20 cellular contexts compared by ENCODE assay signal in genomic region chr1:247482747-247483146, GRCh38. TPM values are rescaled to one million over a fixed set of nuclear protein-coding genes. Genes with fewer than 3 reads are reported as not detected.
DNase-seq lines count a peak whose midpoint lies in the region; ATAC-seq, FAIRE-seq and TF ChIP-seq lines count a peak whose summit lies in the region.
"Had no signal": no experiment of that assay in that cellular context is flagged by ENCODE, and none has a peak within 500 bp of the region (broad histone marks: within the 10 kb centered on the region; RNA-seq: fewer than 3 reads in every experiment).

No MANE protein-coding gene starts in this region.

- no peak for TF ChIP-seq CTCF in SK-N-SH (IDR thresholded peaks at IDR 0.05)
- no peak for TF ChIP-seq CTCF in foreskin keratinocyte (conservative IDR thresholded peaks at IDR 0.05)

- ATAC-seq in SK-N-SH treated with all-trans-retinoic acid at 6 μM for 48 hours (no peak), T-helper 17 cell (no peak), foreskin keratinocyte (no peak)
- ATAC-seq: Panc1 had no signal

- no peak overlapping the region for H3K27ac ChIP-seq in SK-N-SH (ENCODE audit: low read depth in 2 of 2, low read length in 1 of 2)
- no peak overlapping the region for H3K27ac ChIP-seq in foreskin keratinocyte
- no peak overlapping the region for H3K27ac ChIP-seq in CD8-positive, alpha-beta memory T cell (ENCODE audit: low read depth, low read length)
- H3K27ac ChIP-seq: 22Rv1, BLaER1 had no signal

- no peaks in the 10 kb centered on the region for H3K9me3 ChIP-seq in SK-N-SH
- H3K9me3 ChIP-seq in T-helper 17 cell (ENCODE audit: control insufficient read depth, low read length, poor library complexity, severe bottlenecking): no peaks in the 10 kb centered on the region
- H3K9me3 ChIP-seq in CD8-positive, alpha-beta memory T cell (ENCODE audit: low read length): no peaks in the 10 kb centered on the region
- H3K9me3 ChIP-seq: BLaER1 had no signal

- H3K36me3 ChIP-seq in SK-N-SH (replicated peaks in 1 of 2; ENCODE audit: control insufficient read depth in 1 of 2, insufficient read depth in 2 of 2, low read length in 1 of 2): no peaks in the 10 kb centered on the region
- no peaks in the 10 kb centered on the region for H3K36me3 ChIP-seq in CD8-positive, alpha-beta memory T cell (ENCODE audit: insufficient read depth, low read length)
- H3K36me3 ChIP-seq: BLaER1 had no signal

- peaks cover under 1% of the 10 kb centered on the region for H3K27me3 Mint-ChIP-seq in T-helper 17 cell
- H3K27me3 Mint-ChIP-seq in CD8-positive, alpha-beta memory T cell: peaks cover under 1 to 2% of the 10 kb centered on the region in 2 donors

- POLR2A ChIA-PET in SK-N-SH (lab: Yijun Ruan, JAX): no interaction called here
- POLR2A ChIA-PET in CD8-positive, alpha-beta memory T cell (lab: Charles Lee): no interaction called here

- peak overlapping the region; percentile 71 for H3K27ac Mint-ChIP-seq in T-helper 17 cell
- H3K27ac Mint-ChIP-seq in CD8-positive, alpha-beta memory T cell: no peak overlapping the region
- H3K27ac Mint-ChIP-seq: IgD-negative memory B cell had no signal

- no peak overlapping the region for H3K4me3 Mint-ChIP-seq in T-helper 17 cell
- no peak overlapping the region for H3K4me3 Mint-ChIP-seq in CD8-positive, alpha-beta memory T cell
- H3K4me3 Mint-ChIP-seq: IgD-negative memory B cell had no signal

- H3K79me2 ChIP-seq in SK-N-SH (ENCODE audit: insufficient read depth): no peaks in the 10 kb centered on the region

- no peak for FAIRE-seq in GM19239 (lab: Jason Lieb, UNC)
- FAIRE-seq: GM12891 had no signal

- CTCF ChIA-PET in SK-N-SH (lab: Yijun Ruan, JAX): no interaction called here
- CTCF ChIA-PET in CD8-positive, alpha-beta memory T cell (lab: Charles Lee): interaction anchor here (1.0 to 9.1 kb wide), 4 partner anchors 92 to 110 kb away, joined by 3 to 154 read pairs (median 52); no protein-coding TSS in a partner anchor

- DNase-seq in SK-N-SH (no peak), T-helper 17 cell (no peak), foreskin keratinocyte (peak; percentile 5 to 45), D341Med (ENCODE audit: low spot score) (no peak), GM19239 (ENCODE audit: insufficient read length, low spot score) (no peak), NCI-H82 treated with DMSO at 0.1 percent for 48 hours (lab: John Stamatoyannopoulos, UW; ENCODE audit: unreplicated experiment) (no peak)
- no peak for DNase-seq in CD8-positive, alpha-beta memory T cell
- DNase-seq: DMS153, NCI-H1048, NCI-H2107, NCI-H345, NCI-H526 treated with DMSO at 0.1 percent for 48 hours, SHP77 treated with DMSO at 0.1 percent for 48 hours had no signal

- H3K9ac ChIP-seq in SK-N-SH: no peak overlapping the region
- H3K9ac ChIP-seq: BLaER1 had no signal

- no peak overlapping the region for H3K4me2 ChIP-seq in SK-N-SH
- H3K4me2 ChIP-seq: BLaER1 had no signal

- no peak for TF ChIP-seq EP300 in SK-N-SH (IDR thresholded peaks at IDR 0.05; ENCODE audit: borderline replicate concordance in 1 of 2, low read depth in 1 of 2, low read length in 1 of 2)

- H4K20me1 ChIP-seq in SK-N-SH (ENCODE audit: insufficient read depth): no peaks in the 10 kb centered on the region
- H4K20me1 ChIP-seq: BLaER1 had no signal

- no peak overlapping the region for H3K4me3 ChIP-seq in SK-N-SH (ENCODE audit: low read depth in 2 of 2, low read length in 1 of 2)
- no peak overlapping the region for H3K4me3 ChIP-seq in CD8-positive, alpha-beta memory T cell (ENCODE audit: low read length)
- H3K4me3 ChIP-seq: BLaER1 had no signal

- TF ChIP-seq RAD21 in SK-N-SH (IDR thresholded peaks at IDR 0.05; ENCODE audit: low read length): no peak

- H2AFZ ChIP-seq in SK-N-SH (ENCODE audit: low read depth): no peak overlapping the region

- WGBS in SK-N-SH (ENCODE audit: low lambda C conversion rate): 3% methylated on average over 1 of the region's 1 CpG

- H3K36me3 Mint-ChIP-seq in T-helper 17 cell (ENCODE audit: low read depth): no peaks in the 10 kb centered on the region
- no peaks in the 10 kb centered on the region for H3K36me3 Mint-ChIP-seq in CD8-positive, alpha-beta memory T cell
- H3K36me3 Mint-ChIP-seq: IgD-negative memory B cell had no signal

- H3K4me1 Mint-ChIP-seq in T-helper 17 cell: no peaks in the 10 kb centered on the region
- no peaks in the 10 kb centered on the region for H3K4me1 Mint-ChIP-seq in CD8-positive, alpha-beta memory T cell

- H3K4me1 ChIP-seq in SK-N-SH (ENCODE audit: control insufficient read depth in 1 of 2, insufficient read depth in 2 of 2, low read depth in 1 of 2, low read length in 1 of 2) (no peaks in the 10 kb centered on the region; a peak in 1 of 4 replicates), foreskin keratinocyte (no peaks in the 10 kb centered on the region)
- H3K4me1 ChIP-seq in CD8-positive, alpha-beta memory T cell (ENCODE audit: insufficient read depth, low read length): no peaks in the 10 kb centered on the region
- H3K4me1 ChIP-seq: BLaER1 had no signal

- H3K27me3 ChIP-seq in SK-N-SH (ENCODE audit: insufficient read depth) (no peaks in the 10 kb centered on the region), foreskin keratinocyte (no peaks in the 10 kb centered on the region)
- H3K27me3 ChIP-seq in CD8-positive, alpha-beta memory T cell (ENCODE audit: insufficient read depth, low read length, poor library complexity, severe bottlenecking): no peaks in the 10 kb centered on the region
- H3K27me3 ChIP-seq: BLaER1 had no signal

- H3F3A ChIP-seq in SK-N-SH (replicated peaks; ENCODE audit: insufficient read depth): no peaks in the 10 kb centered on the region

- no peaks in the 10 kb centered on the region for H3K9me2 ChIP-seq in SK-N-SH

- H3K9me3 Mint-ChIP-seq in CD8-positive, alpha-beta memory T cell: no peaks in the 10 kb centered on the region
- H3K9me3 Mint-ChIP-seq: IgD-negative memory B cell had no signal

TF ChIP-seq in SK-N-SH, 30 proteins besides CTCF, POLR2A, EP300 and RAD21 (continues in another document):
- TF ChIP-seq YY1 (IDR thresholded peaks at IDR 0.05; ENCODE audit: low read depth): no peak
- 0 out of 2 replicates have a peak, but pooled peaks have one; percentile 16 for TF ChIP-seq TCF12 (IDR thresholded peaks at IDR 0.05)
- TF ChIP-seq ZBTB33 (IDR thresholded peaks at IDR 0.05; ENCODE audit: borderline replicate concordance, low read depth): no peak
- no peak for TF ChIP-seq GATA2 (CRISPR knock-in tag; IDR thresholded peaks at IDR 0.05)
- 0 out of 2 replicates have a peak, but pooled peaks have one; percentile 16 for TF ChIP-seq NFIC (IDR thresholded peaks at IDR 0.05; ENCODE audit: borderline replicate concordance)

TF ChIP-seq in SK-N-SH treated with all-trans-retinoic acid at 6 μM for 48 hours, 23 proteins besides CTCF, POLR2A, EP300 and RAD21 (continues in another document):
- TF ChIP-seq ZC3H10 (CRISPR knock-in tag; IDR thresholded peaks at IDR 0.05) (no peak), CSRNP3 (CRISPR knock-in tag; IDR thresholded peaks at IDR 0.05) (no peak), BACH2 (CRISPR knock-in tag; IDR thresholded peaks at IDR 0.05; ENCODE audit: borderline replicate concordance) (no peak), CSDC2 (CRISPR knock-in tag; IDR thresholded peaks at IDR 0.05) (no peak), ZFP30 (CRISPR knock-in tag; IDR thresholded peaks at IDR 0.05) (no peak), ESRRG (CRISPR knock-in tag; IDR thresholded peaks at IDR 0.05) (no peak), CREB5 (CRISPR knock-in tag; IDR thresholded peaks at IDR 0.05; ENCODE audit: low read depth) (no peak), ZNF565 (CRISPR knock-in tag; conservative IDR thresholded peaks at IDR 0.05; ENCODE audit: low read depth) (no peak), ZNF8 (CRISPR knock-in tag; IDR thresholded peaks at IDR 0.05) (no peak), TOX (CRISPR knock-in tag; IDR thresholded peaks at IDR 0.05; ENCODE audit: borderline replicate concordance) (no peak)

RNA-seq across cellular contexts. Expression of gene OR2B11, which starts 24.8 kb away (rescaled TPM):
- polyA plus RNA-seq in SK-N-SH (2012; rRNA removed) (not detected in 2 replicates), foreskin keratinocyte (not detected in 2 replicates)
- not detected in 2 replicates for polyA plus RNA-seq in SK-N-SH (2012; cell fraction: cytosol; rRNA removed)
- polyA plus RNA-seq in SK-N-SH (2012; cell fraction: nucleus; rRNA removed): not detected in 2 replicates
- total RNA-seq in T-helper 17 cell (under 1 TPM in 1 of 2 donors, not detected in 1; 0.05 TPM), foreskin keratinocyte (not detected in 2 replicates)
- not detected for total RNA-seq in CD8-positive, alpha-beta memory T cell
- not detected for polyA plus RNA-seq in CD8-positive, alpha-beta memory T cell
- total RNA-seq: G401 had no signal
- polyA plus RNA-seq: IgD-negative memory B cell had no signal

RNA-seq across cellular contexts. Expression of gene OR2C3, which starts 53.5 kb away (rescaled TPM):
- polyA plus RNA-seq in SK-N-SH (2012; rRNA removed) (not detected in 2 replicates), foreskin keratinocyte (not detected in 2 replicates)
- not detected in 2 replicates for polyA plus RNA-seq in SK-N-SH (2012; cell fraction: cytosol; rRNA removed)
- polyA plus RNA-seq in SK-N-SH (2012; cell fraction: nucleus; rRNA removed): not detected in 2 replicates
- total RNA-seq in T-helper 17 cell (not detected), foreskin keratinocyte (not detected in 2 replicates)
- not detected for total RNA-seq in CD8-positive, alpha-beta memory T cell
- polyA plus RNA-seq in CD8-positive, alpha-beta memory T cell: not detected
- total RNA-seq: G401 had no signal
- polyA plus RNA-seq: IgD-negative memory B cell had no signal

Comparison
In these comparisons a context has a peak if more than half of its experiments do, and no peak if none do; other contexts are left out.
1. DNase-seq: peak in foreskin keratinocyte (2 of 2); none in SK-N-SH (single experiment), T-helper 17 cell (0 of 3), D341Med (single experiment), CD8-positive, alpha-beta memory T cell (0 of 5), GM19239 (single experiment) and NCI-H82 treated with DMSO at 0.1 percent for 48 hours (single experiment).